In the genomic region with DNA sequence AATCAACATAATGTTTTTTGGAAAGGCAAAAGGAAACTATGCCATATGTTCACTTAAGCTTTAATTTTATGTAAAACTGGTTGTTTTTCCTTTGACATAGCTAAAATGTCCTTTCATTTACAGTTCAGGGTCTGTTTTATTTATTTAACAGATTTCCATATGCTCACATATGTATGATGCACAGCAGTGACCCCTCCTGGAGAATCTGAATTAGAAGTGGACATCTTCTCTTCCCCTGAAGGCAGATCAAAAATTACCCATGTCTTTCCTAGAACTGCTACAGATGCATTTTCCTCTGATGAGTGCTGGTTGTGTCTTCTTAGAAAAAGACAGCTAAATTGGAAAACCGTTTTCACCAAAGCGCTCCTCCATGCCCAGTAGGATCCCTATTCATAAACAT, we compare ENCODE assay signal across 8 cellular contexts.
DNase-seq lines count a peak whose midpoint lies in the region; ATAC-seq and TF ChIP-seq lines count a peak whose summit lies in the region.

No MANE protein-coding gene starts in this region.

- no peak for TF ChIP-seq EP300 in tibial nerve (IDR thresholded peaks at IDR 0.05)

- no peak overlapping the region for H3K27ac ChIP-seq in tibial nerve

- H3K9me3 ChIP-seq in tibial nerve, result no peaks in the 10 kb centered on the region

- H3K27me3 ChIP-seq in BJ (ENCODE audit: control insufficient read depth, insufficient read depth, low read length), result peaks cover 1% of the 10 kb centered on the region; the same call in 1 of the 2 replicates
- no peaks in the 10 kb centered on the region for H3K27me3 ChIP-seq in tibial nerve

- no peak overlapping the region for H3K4me3 ChIP-seq in BJ (ENCODE audit: low read depth, low read length)
- no peak overlapping the region for H3K4me3 ChIP-seq in fibroblast of the aortic adventitia (ENCODE audit: low read depth, low read length)
- no peak overlapping the region for H3K4me3 ChIP-seq in tibial nerve

- DNase-seq in BJ (ENCODE audit: low read depth) (no peak), OCI-M1 (lab: John Stamatoyannopoulos, UW) (peak; percentile 61), fibroblast of the aortic adventitia (ENCODE audit: low read depth) (peak; percentile 32), tibial nerve (ENCODE audit: low spot score in 2 of 2) (no peak), RKO (ENCODE audit: low spot score) (no peak), left colon (no peak)

- no peaks in the 10 kb centered on the region for H3K4me1 ChIP-seq in tibial nerve

- ATAC-seq in GM21447 (IDR thresholded peaks at IDR 0.05; ENCODE audit: unreplicated experiment) (peak; percentile 51), GM21515 (IDR thresholded peaks at IDR 0.05; ENCODE audit: unreplicated experiment) (no peak), left colon (no peak)

- no peaks in the 10 kb centered on the region for H3K36me3 ChIP-seq in BJ (ENCODE audit: control insufficient read depth, insufficient read depth, low read length)
- H3K36me3 ChIP-seq in tibial nerve, result no peaks in the 10 kb centered on the region

- WGBS in tibial nerve, 2 donors, result 61 to 64% methylated on average over 2 of the region's 2 CpGs

- POLR2A ChIA-PET in BJ (lab: Charles Lee), result interaction anchor here (0.7 kb wide), 1 partner anchor 30 kb away, joined by 3 read pairs; no protein-coding TSS in a partner anchor

- peak; percentile 51 for TF ChIP-seq CTCF in BJ (IDR thresholded peaks at IDR 0.05; ENCODE audit: insufficient read depth, low read depth, low read length)
- TF ChIP-seq CTCF in fibroblast of the aortic adventitia (IDR thresholded peaks at IDR 0.05; ENCODE audit: insufficient read depth, low read length), result peak; percentile 37
- TF ChIP-seq CTCF in tibial nerve (IDR thresholded peaks at IDR 0.05), result no peak

- TF ChIP-seq POLR2A in tibial nerve (IDR thresholded peaks at IDR 0.05), result no peak

- intact Hi-C loops in left colon (cut with DNase I, micrococcal nuclease), result no loop called here

- CTCF ChIA-PET in BJ (lab: Yijun Ruan, JAX), result interaction anchor here (0.6 to 6.8 kb wide), 12 partner anchors 10 to 519 kb away, joined by 3 to 72 read pairs (median 3); no protein-coding TSS in a partner anchor

Comparison
In these comparisons a context has a peak if more than half of its experiments do, and no peak if none do; other contexts are left out.
1. DNase-seq: peak in OCI-M1 (single experiment) and fibroblast of the aortic adventitia (single experiment); none in BJ (single experiment), tibial nerve (0 of 2), RKO (single experiment) and left colon (0 of 2).
2. CTCF ChIP-seq: peak in BJ (single experiment) and fibroblast of the aortic adventitia (single experiment); none in tibial nerve (0 of 5).